9 cellular contexts compared by ENCODE assay signal in the genomic region with DNA sequence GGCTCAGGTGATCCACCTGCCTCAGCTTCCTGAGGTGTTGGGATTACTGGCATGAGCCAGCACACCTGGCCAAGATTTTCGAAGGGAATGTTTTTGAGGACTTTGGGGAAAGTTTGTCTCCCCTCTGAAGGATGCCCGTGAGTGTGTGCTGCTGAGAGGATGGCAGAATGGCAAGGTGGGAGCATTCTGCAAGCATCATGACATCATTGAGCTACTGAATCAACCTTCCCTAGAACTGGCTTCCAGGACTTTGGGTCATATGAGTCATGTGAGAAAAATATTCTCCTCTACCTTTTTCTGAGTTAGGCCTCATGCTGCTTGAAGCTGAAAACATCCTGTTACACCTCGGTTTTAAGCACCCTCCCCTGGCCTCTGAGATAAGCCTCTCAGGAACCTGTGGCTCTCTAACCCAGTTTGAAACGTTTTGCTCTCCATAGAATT. TPM values are rescaled to one million over a fixed set of nuclear protein-coding genes. Genes with fewer than 3 reads are reported as not detected.
A peak's percentile ranks its signal among the peaks of the same experiment; 100 is the strongest.
DNase-seq lines count a peak whose midpoint lies in the region; ATAC-seq, FAIRE-seq and TF ChIP-seq lines count a peak whose summit lies in the region.
"Had no signal": no experiment of that assay in that cellular context is flagged by ENCODE, and none has a peak within 500 bp of the region (broad histone marks: within the 10 kb centered on the region; RNA-seq: fewer than 3 reads in every experiment).

No MANE protein-coding gene starts in this region.

- ATAC-seq in GM18907 (IDR thresholded peaks at IDR 0.05; ENCODE audit: unreplicated experiment), result peak; percentile 37
- ATAC-seq in HG03432 (IDR thresholded peaks at IDR 0.05; ENCODE audit: unreplicated experiment), result peak; percentile 41

- H3K36me3 ChIP-seq in mesodermal cell (ENCODE audit: control insufficient read depth, insufficient read depth, low read length), result no peaks in the 10 kb centered on the region

- no peak for FAIRE-seq in frontal cortex (lab: Jason Lieb, UNC)

- peak; percentile 68 for DNase-seq in activated naive CD4-positive, alpha-beta T cell treated with anti-CD3 and anti-CD28 coated beads, Interleukin-2, amount 10 ng/mL, durations not matched to agents 7 days and 5 days
- no peak for DNase-seq in endothelial cell (ENCODE audit: low spot score)
- DNase-seq in frontal cortex (ENCODE audit: low spot score in 2 of 2), result no peak
- no peak for DNase-seq in dedifferentiated amniotic fluid mesenchymal stem cell (ENCODE audit: extremely low spot score)
- DNase-seq in amygdala (lab: John Stamatoyannopoulos, UW), result no peak

- peaks cover 90% of the 10 kb centered on the region for H3K4me1 Mint-ChIP-seq in activated naive CD4-positive, alpha-beta T cell treated with anti-CD3 and anti-CD28 coated beads, Interleukin-2, amount 10 ng/mL, durations not matched to agents 7 days and 5 days
- H3K4me1 Mint-ChIP-seq in endothelial cell (ENCODE audit: unreplicated experiment), result peaks cover 24% of the 10 kb centered on the region

- peak overlapping the region; percentile 23 for H3K27ac ChIP-seq in mesodermal cell (ENCODE audit: low read depth, low read length, severe bottlenecking)
- H3K27ac ChIP-seq: KMS-11 had no signal

- H3K4me3 ChIP-seq in mesodermal cell (ENCODE audit: extremely low read depth, insufficient read depth, low read length, poor library complexity, severe bottlenecking), result no peak overlapping the region

- H3K27me3 Mint-ChIP-seq in activated naive CD4-positive, alpha-beta T cell treated with anti-CD3 and anti-CD28 coated beads, Interleukin-2, amount 10 ng/mL, durations not matched to agents 7 days and 5 days, result no peaks in the 10 kb centered on the region
- H3K27me3 Mint-ChIP-seq in endothelial cell (ENCODE audit: unreplicated experiment), result peaks cover 3% of the 10 kb centered on the region

- peak overlapping the region; percentile 99 for H3K27ac Mint-ChIP-seq in activated naive CD4-positive, alpha-beta T cell treated with anti-CD3 and anti-CD28 coated beads, Interleukin-2, amount 10 ng/mL, durations not matched to agents 7 days and 5 days
- no peak overlapping the region for H3K27ac Mint-ChIP-seq in endothelial cell (ENCODE audit: unreplicated experiment)

- CTCF ChIA-PET in activated naive CD4-positive, alpha-beta T cell treated with anti-CD3 and anti-CD28 coated beads, Interleukin-2, amount 10 ng/mL, durations not matched to agents 7 days and 5 days (lab: Charles Lee), result interaction anchor here (0.7 to 3.4 kb wide), 9 partner anchors 8 to 77 kb away, joined by 4 to 16 read pairs (median 5); no protein-coding TSS in a partner anchor

- peaks cover 18% of the 10 kb centered on the region for H3K4me1 ChIP-seq in mesodermal cell (ENCODE audit: control insufficient read depth, insufficient read depth, low read length, poor library complexity, severe bottlenecking)

- H3K9me3 Mint-ChIP-seq in activated naive CD4-positive, alpha-beta T cell treated with anti-CD3 and anti-CD28 coated beads, Interleukin-2, amount 10 ng/mL, durations not matched to agents 7 days and 5 days, result no peaks in the 10 kb centered on the region
- no peaks in the 10 kb centered on the region for H3K9me3 Mint-ChIP-seq in endothelial cell (ENCODE audit: unreplicated experiment)

- peaks cover 45% of the 10 kb centered on the region for H3K36me3 Mint-ChIP-seq in activated naive CD4-positive, alpha-beta T cell treated with anti-CD3 and anti-CD28 coated beads, Interleukin-2, amount 10 ng/mL, durations not matched to agents 7 days and 5 days
- peaks cover 4% of the 10 kb centered on the region for H3K36me3 Mint-ChIP-seq in endothelial cell (ENCODE audit: low read depth, unreplicated experiment)

- 64 to 86% methylated on average over 1 of the region's 4 CpGs for WGBS in mesodermal cell (ENCODE audit: insufficient coverage in 2 of 2), 2 experiments

- TF ChIP-seq CTCF in endothelial cell (IDR thresholded peaks at IDR 0.05; ENCODE audit: unreplicated experiment), result no peak

- H3K4me3 Mint-ChIP-seq in activated naive CD4-positive, alpha-beta T cell treated with anti-CD3 and anti-CD28 coated beads, Interleukin-2, amount 10 ng/mL, durations not matched to agents 7 days and 5 days, result peak overlapping the region; percentile 66
- H3K4me3 Mint-ChIP-seq in endothelial cell (ENCODE audit: unreplicated experiment), result no peak overlapping the region

- H3K9me3 ChIP-seq in mesodermal cell (ENCODE audit: control insufficient read depth, low read length), result no peaks in the 10 kb centered on the region

RNA-seq across cellular contexts. Expression of a gene that starts 31.0 kb away (rescaled TPM):
- 10.6 TPM for polyA plus RNA-seq in mesodermal cell (2013, experiment 1 of 2)
- polyA plus RNA-seq in mesodermal cell (2013, experiment 2 of 2), result 12.5 TPM
- total RNA-seq in endothelial cell (ENCODE audit: unreplicated experiment) (29.8 TPM), frontal cortex (42.4 TPM)
